Comparison of ENCODE assay signal across 8 cellular contexts in the genomic region with DNA sequence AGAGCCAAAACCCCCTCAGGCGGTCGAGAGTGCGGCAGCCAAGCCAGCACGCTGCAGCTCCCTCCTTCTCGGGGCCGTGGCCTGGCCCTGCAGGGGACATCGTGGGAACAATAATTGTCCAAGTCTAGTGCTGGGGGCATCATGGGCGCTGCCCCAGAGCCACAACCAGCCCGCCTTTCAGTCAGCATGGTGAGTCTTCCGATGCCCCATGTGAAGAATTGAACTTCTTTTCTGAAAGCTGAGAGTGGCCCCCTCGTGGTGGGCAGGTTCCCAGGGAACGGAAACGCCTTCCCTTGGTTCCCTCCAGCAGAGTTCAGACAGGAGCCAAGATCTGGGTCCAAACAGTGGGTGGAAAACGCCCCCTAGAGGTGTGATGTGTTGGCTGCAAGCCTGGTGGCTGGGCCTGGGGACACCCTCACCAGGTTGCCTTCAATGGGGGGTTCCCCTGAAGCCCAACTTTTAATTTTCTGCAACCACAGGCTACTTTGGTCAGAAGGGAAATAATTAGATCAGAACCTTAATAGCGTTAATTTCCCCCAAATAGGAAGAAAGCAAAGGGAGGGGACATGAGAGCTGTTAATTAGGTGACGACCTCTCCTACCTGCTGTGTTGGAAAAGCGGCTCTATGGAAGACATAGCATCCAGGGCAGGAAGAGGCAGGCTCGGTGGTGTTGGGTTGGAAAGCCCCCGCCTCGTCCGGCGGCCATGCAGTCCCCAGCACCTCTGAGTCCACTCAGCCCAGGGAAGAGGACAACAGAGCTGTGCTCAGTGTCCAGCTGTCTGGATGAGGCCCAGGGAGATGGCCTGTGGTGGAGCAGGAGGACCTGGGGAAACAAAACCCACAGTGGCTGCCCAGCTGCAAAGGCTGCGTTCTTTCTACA. TPM values are rescaled to one million over a fixed set of nuclear protein-coding genes. Genes with fewer than 3 reads are reported as not detected.
DNase-seq lines count a peak whose midpoint lies in the region; ATAC-seq and TF ChIP-seq lines count a peak whose summit lies in the region.

No MANE protein-coding gene starts in this region.

- peak; percentile 90 for DNase-seq in HK-2 (ENCODE audit: unreplicated experiment)
- peak; percentile 79 for DNase-seq in NCI-H524 treated with DMSO at 0.1 percent for 48 hours (lab: John Stamatoyannopoulos, UW)
- peak; percentile 61 to 67 for DNase-seq in activated CD4-positive, alpha-beta T cell treated with anti-CD3 and anti-CD28 coated beads for 24 hours (ENCODE audit: low read depth in 2 of 2)
- DNase-seq in choroid plexus epithelial cell (ENCODE audit: low read depth): peak; percentile 94
- DNase-seq in left lung: peak in 1 of 2 donors; percentile 78
- DNase-seq in stimulated activated CD4-positive, alpha-beta T cell treated with anti-CD3 and anti-CD28 coated beads, Interleukin-4, amount 100 ng/mL, for 48 hours (ENCODE audit: low read depth in 2 of 2): peak; percentile 63 to 66

- H3K36me3 ChIP-seq in BLaER1 (no peaks in the 10 kb centered on the region), left lung (no peaks in the 10 kb centered on the region)

- peak overlapping the region; percentile 46 for H3K4me2 ChIP-seq in BLaER1

- H3K4me1 ChIP-seq in BLaER1 (peaks cover 89% of the 10 kb centered on the region), left lung (peaks cover 0 to 52% of the 10 kb centered on the region in 2 donors)

- intact Hi-C loops in left lung (cut with DNase I): loop anchor here in 1 of 2 donors (5.0 kb wide), 1 partner anchor 124 kb away; no protein-coding TSS in a partner anchor

- no peaks in the 10 kb centered on the region for H3K9me3 ChIP-seq in BLaER1
- no peaks in the 10 kb centered on the region for H3K9me3 ChIP-seq in left lung

- H3K4me3 ChIP-seq in BLaER1 (no peak overlapping the region), choroid plexus epithelial cell (ENCODE audit: low read depth, low read length) (no peak overlapping the region), left lung (no peak overlapping the region)

- TF ChIP-seq CTCF in choroid plexus epithelial cell (conservative IDR thresholded peaks at IDR 0.05; ENCODE audit: low read depth, low read length) (peak; percentile 99), left lung (IDR thresholded peaks at IDR 0.05) (peak; percentile 76 to 94)

- H3K27ac ChIP-seq in BLaER1 (no peak overlapping the region), left lung (no peak overlapping the region)

- H3K27me3 ChIP-seq in BLaER1 (no peaks in the 10 kb centered on the region), left lung (no peaks in the 10 kb centered on the region)

- H4K20me1 ChIP-seq in BLaER1: no peaks in the 10 kb centered on the region

- ATAC-seq in left lung: peak; percentile 29
- ATAC-seq in GM21529 (IDR thresholded peaks at IDR 0.05; ENCODE audit: unreplicated experiment): no peak

- no peak overlapping the region for H3K9ac ChIP-seq in BLaER1

RNA-seq across cellular contexts. Expression of a gene that starts 4.7 kb away (rescaled TPM):
- 10 to 100 TPM in 1 of 2 donors, 1 to 10 TPM in 1; 6.1 to 10.1 TPM for total RNA-seq in left lung

RNA-seq across cellular contexts. Expression of a gene that starts 13.1 kb away (rescaled TPM):
- total RNA-seq in left lung: 10 to 100 TPM; 40.9 to 58.3 TPM

RNA-seq across cellular contexts. Expression of a gene that starts 25.3 kb away (rescaled TPM):
- total RNA-seq in left lung: 1 to 10 TPM; 2.3 to 2.6 TPM
